Comparison of ENCODE assay signal across 22 cellular contexts in genomic region chr12:122560138-122560537, GRCh38.
"Had no signal": no experiment of that assay in that cellular context is flagged by ENCODE, and none has a peak within 500 bp of the region (broad histone marks: within the 10 kb centered on the region; RNA-seq: fewer than 3 reads in every experiment).

No MANE protein-coding gene starts in this region.

- H3K9ac ChIP-seq: neural progenitor cell had no signal

- H3K36me3 ChIP-seq: prostate gland had no signal

- H3K4me2 ChIP-seq: hepatocyte, neural progenitor cell had no signal

- H3K27me3 Mint-ChIP-seq: naive thymus-derived CD4-positive, alpha-beta T cell; stimulated activated naive CD8-positive, alpha-beta T cell treated with anti-CD3 and anti-CD28 coated beads, Interleukin-15, Interleukin-2, amounts not matched to agents 100 ng/mL and 50 ng/mL, for 24 hours; T-helper 17 cell had no signal

- H2AFZ ChIP-seq: hepatocyte, neural progenitor cell had no signal

- H3K27me3 ChIP-seq: colonic mucosa, esophagus muscularis mucosa, hepatocyte, neural progenitor cell, spleen, tibial artery had no signal

- H3K4me3 Mint-ChIP-seq: immature natural killer cell; naive thymus-derived CD4-positive, alpha-beta T cell; neural progenitor cell; stimulated activated naive CD8-positive, alpha-beta T cell treated with anti-CD3 and anti-CD28 coated beads, Interleukin-15, Interleukin-2, amounts not matched to agents 100 ng/mL and 50 ng/mL, for 24 hours; T-helper 17 cell had no signal

- FAIRE-seq: astrocyte, frontal cortex, urothelium cell line had no signal

- H3K4me1 Mint-ChIP-seq: immature natural killer cell; naive thymus-derived CD4-positive, alpha-beta T cell; neural progenitor cell; T-helper 17 cell had no signal

- DNase-seq: activated CD4-positive, CD25-positive, alpha-beta regulatory T cell; activated gamma-delta T cell; colonic mucosa; glutamatergic neuron; immature natural killer cell; lower lobe of right lung; naive thymus-derived CD4-positive, alpha-beta T cell; spleen; stimulated activated CD4-positive, alpha-beta T cell treated with anti-CD3 and anti-CD28 coated beads, Interleukin-4, amount 100 ng/mL, for 1 hour; SW 1271; T-helper 17 cell; tibial artery had no signal

- H3K4me1 ChIP-seq: colonic mucosa, esophagus muscularis mucosa, lower lobe of right lung, neural progenitor cell, prostate gland, spleen, tibial artery had no signal

- H3K4me3 ChIP-seq: colonic mucosa, esophagus muscularis mucosa, hepatocyte, lower lobe of right lung, neural progenitor cell, prostate gland, spleen, tibial artery had no signal

- H3K79me2 ChIP-seq: hepatocyte had no signal

- H3K9me3 Mint-ChIP-seq: activated naive CD4-positive, alpha-beta T cell treated with anti-CD3 and anti-CD28 coated beads, Interleukin-2, amount 50 U/mL, for 72 hours; immature natural killer cell; neural progenitor cell; stimulated activated naive CD8-positive, alpha-beta T cell treated with anti-CD3 and anti-CD28 coated beads, Interleukin-15, Interleukin-2, amounts not matched to agents 100 ng/mL and 50 ng/mL, for 24 hours had no signal

- H3K27ac Mint-ChIP-seq: immature natural killer cell; neural progenitor cell; stimulated activated naive CD8-positive, alpha-beta T cell treated with anti-CD3 and anti-CD28 coated beads, Interleukin-15, Interleukin-2, amounts not matched to agents 100 ng/mL and 50 ng/mL, for 24 hours; T-helper 17 cell had no signal

- H3K27ac ChIP-seq: colonic mucosa, esophagus muscularis mucosa, hepatocyte, lower lobe of right lung, neural progenitor cell, prostate gland, tibial artery had no signal

- ATAC-seq: left lobe of liver; lower lobe of right lung; naive thymus-derived CD4-positive, alpha-beta T cell; T-helper 17 cell had no signal

- H3K9me3 ChIP-seq: colonic mucosa, esophagus muscularis mucosa, lower lobe of right lung, prostate gland, spleen, tibial artery had no signal
